3 cellular contexts compared by ENCODE assay signal in genomic region chr1:11162752-11163151, GRCh38. TPM values are rescaled to one million over a fixed set of nuclear protein-coding genes. Genes with fewer than 3 reads are reported as not detected.
"Had no signal": no experiment of that assay in that cellular context is flagged by ENCODE, and none has a peak within 500 bp of the region (broad histone marks: within the 10 kb centered on the region; RNA-seq: fewer than 3 reads in every experiment).

No MANE protein-coding gene starts in this region.

RNA-seq across cellular contexts. Expression of gene ANGPTL7, which starts 26.4 kb away (rescaled TPM):
- total RNA-seq: LHCN-M2, MCF 10A, NCI-H460 had no signal
